ENCODE assay signal across 29 cellular contexts in the genomic region with DNA sequence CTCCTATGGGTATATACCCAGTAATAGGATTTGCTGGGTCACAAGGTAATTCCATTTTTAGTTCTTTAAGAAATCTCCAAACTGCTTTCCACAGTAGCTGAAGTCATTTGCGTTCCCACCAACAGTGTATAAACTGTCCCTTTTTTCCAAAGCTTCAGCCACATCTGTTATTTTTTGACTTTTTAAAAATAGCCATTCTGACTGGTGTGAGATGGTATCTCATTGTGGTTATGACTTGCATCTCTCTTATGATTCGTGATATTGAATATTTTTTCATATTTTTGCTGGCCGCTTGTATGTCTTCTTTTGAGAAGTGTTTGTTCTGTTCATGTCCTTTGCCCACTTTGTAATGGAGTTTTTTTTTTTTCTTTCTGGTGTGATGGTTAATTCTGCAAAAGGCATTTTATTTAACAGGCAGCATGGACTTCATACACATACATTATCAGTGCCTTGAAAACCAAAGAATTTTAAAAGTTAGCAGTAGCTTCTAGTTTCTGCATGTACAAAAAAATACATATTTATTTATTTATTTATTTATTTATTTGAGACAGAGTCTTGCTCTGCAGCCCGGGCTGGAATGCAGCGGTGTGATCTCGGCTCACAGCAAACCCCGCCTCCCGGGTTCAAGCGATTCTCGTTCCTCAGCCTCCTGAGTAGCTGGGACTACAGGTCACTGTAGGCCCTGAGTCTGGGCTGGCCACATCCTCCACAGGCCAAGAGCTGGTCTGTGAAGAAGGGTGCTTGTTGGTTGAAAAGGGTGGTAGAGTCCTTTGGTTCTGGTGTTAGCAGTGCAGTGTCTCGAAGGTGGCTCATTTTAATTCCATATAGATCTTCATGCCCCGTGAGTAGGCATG. TPM values are rescaled to one million over a fixed set of nuclear protein-coding genes. Genes with fewer than 3 reads are reported as not detected.
"Had no signal": no experiment of that assay in that cellular context is flagged by ENCODE, and none has a peak within 500 bp of the region (broad histone marks: within the 10 kb centered on the region; RNA-seq: fewer than 3 reads in every experiment).

No MANE protein-coding gene starts in this region.

- H3K4me3 ChIP-seq: cardiac muscle cell, left lung, ovary, psoas muscle, right atrium auricular region, tibial nerve, uterus had no signal

- H3K27me3 ChIP-seq: cardiac muscle cell, left lung, neutrophil, ovary, right atrium auricular region, tibial nerve, uterus had no signal

- H3K36me3 ChIP-seq: cardiac muscle cell, left lung, neutrophil, ovary, right atrium auricular region, tibial nerve, uterus had no signal

- H3K4me1 ChIP-seq: psoas muscle, right atrium auricular region, uterus had no signal

- H3K27ac ChIP-seq: cardiac muscle cell, left lung, neutrophil, ovary, psoas muscle, right atrium auricular region, tibial nerve, uterus had no signal

- DNase-seq: activated B cell treated with CpG ODN at 0.5 μM for 24 hours; activated CD4-positive, alpha-beta T cell treated with anti-CD3 and anti-CD28 coated beads for 36 hours; activated CD4-positive, alpha-beta T cell treated with anti-CD3 and anti-CD28 coated beads, Interleukin-2, amount 50 U/mL, for 4 hours; activated CD8-positive, alpha-beta memory T cell treated with anti-CD3 and anti-CD28 coated beads for 24 hours; activated CD8-positive, alpha-beta memory T cell treated with anti-CD3 and anti-CD28 coated beads, Interleukin-2, amount 50 U/mL, for 4 hours; activated naive CD4-positive, alpha-beta T cell treated with Interleukin-2 at 50 U/mL for 16 hours; activated T-cell treated with anti-CD3 and anti-CD28 coated beads, Interleukin-2, amount 50 U/mL, for 4 hours; effector CD4-positive, alpha-beta T cell; erythroblast; immature natural killer cell; kidney glomerular epithelial cell; ovary; psoas muscle; stimulated activated CD4-positive, alpha-beta T cell treated with anti-CD3 and anti-CD28 coated beads, Interleukin-12 subunit alpha, Interleukin-12 subunit beta, amount 100 ng/mL, for 4 hours; stimulated activated naive CD8-positive, alpha-beta T cell treated with anti-CD3 and anti-CD28 coated beads, Interleukin-15, amount 100 ng/mL, for 72 hours; T-helper 9 cell; uterus had no signal

- ATAC-seq: activated CD4-positive, alpha-beta T cell treated with anti-CD3 and anti-CD28 coated beads for 36 hours; activated T-cell treated with anti-CD3 and anti-CD28 coated beads, Interleukin-2, amount 50 U/mL, for 4 hours; left lung; natural killer cell treated with Interleukin-12 subunit alpha and Interleukin-12 subunit beta and Interleukin-15 and Interleukin-18, amount 100 ng/mL, for 72 hours; psoas muscle; stimulated activated effector memory CD8-positive, alpha-beta T cell treated with anti-CD3 and anti-CD28 coated beads, Interleukin-12 subunit alpha, Interleukin-12 subunit beta, amount 100 ng/mL, for 72 hours; stimulated activated naive CD8-positive, alpha-beta T cell treated with anti-CD3 and anti-CD28 coated beads, Interleukin-15, amount 100 ng/mL, for 72 hours had no signal

- H3K9me3 ChIP-seq: left lung, neutrophil, ovary, psoas muscle, right atrium auricular region, uterus had no signal

RNA-seq across cellular contexts. Expression of gene AGR3, which starts 32.3 kb away (rescaled TPM):
- total RNA-seq: activated B cell treated with CpG ODN at 0.5 μM for 24 hours; activated CD4-positive, alpha-beta T cell treated with anti-CD3 and anti-CD28 coated beads for 36 hours; activated T-cell treated with anti-CD3 and anti-CD28 coated beads, Interleukin-2, amount 50 U/mL, for 4 hours; cardiac muscle cell; fibroblast of lung; glomerular endothelial cell; lung microvascular endothelial cell; natural killer cell treated with Interleukin-12 subunit alpha and Interleukin-12 subunit beta and Interleukin-15 and Interleukin-18, amount 100 ng/mL, for 72 hours; psoas muscle; right atrium auricular region; skeletal muscle tissue; T-helper 1 cell treated with Interleukin-12 subunit alpha and Interleukin-12 subunit beta and Interleukin-4 antibody, amounts not matched to agents 30 ng/mL and 1 ng/mL, for 36 hours; tibial nerve had no signal
- polyA plus RNA-seq: cardiac muscle cell, fibroblast of lung, immature natural killer cell had no signal

RNA-seq across cellular contexts. Expression of gene AGR2, which starts 44.7 kb away (rescaled TPM):
- total RNA-seq: activated B cell treated with CpG ODN at 0.5 μM for 24 hours; activated CD4-positive, alpha-beta T cell treated with anti-CD3 and anti-CD28 coated beads for 36 hours; cardiac muscle cell; fibroblast of lung; glomerular endothelial cell; lung microvascular endothelial cell; natural killer cell treated with Interleukin-12 subunit alpha and Interleukin-12 subunit beta and Interleukin-15 and Interleukin-18, amount 100 ng/mL, for 72 hours; psoas muscle; right atrium auricular region; T-helper 1 cell treated with Interleukin-12 subunit alpha and Interleukin-12 subunit beta and Interleukin-4 antibody, amounts not matched to agents 30 ng/mL and 1 ng/mL, for 36 hours; tibial nerve had no signal
- polyA plus RNA-seq: fibroblast of lung, immature natural killer cell had no signal
